In the genomic region with DNA sequence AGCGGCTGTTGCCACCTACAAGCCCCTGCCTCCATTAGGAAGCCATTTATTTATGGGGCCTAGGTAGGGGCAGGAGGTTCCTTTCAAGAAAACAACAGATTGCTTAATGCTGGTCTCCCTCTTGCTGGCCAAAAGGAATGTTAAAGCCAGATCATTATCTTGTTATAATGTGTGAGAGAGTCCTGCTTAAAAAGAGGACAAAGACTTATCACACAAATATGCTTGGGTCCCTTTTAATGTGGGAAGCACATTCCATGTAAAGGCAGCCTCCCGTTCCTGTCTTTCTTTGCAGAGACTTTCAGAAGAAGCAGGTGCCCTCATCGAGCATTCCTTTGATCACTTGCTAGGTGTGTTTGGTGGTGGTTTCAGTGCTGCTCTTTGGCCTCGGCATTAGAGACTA, we compare ENCODE assay signal across 1 cellular context.
TF ChIP-seq lines count a peak whose summit lies in the region.

No MANE protein-coding gene starts in this region.

TF ChIP-seq in GM23338, 12 proteins besides CTCF, POLR2A, EP300 and RAD21 (continued from another document):
- TF ChIP-seq, protein P1, sequence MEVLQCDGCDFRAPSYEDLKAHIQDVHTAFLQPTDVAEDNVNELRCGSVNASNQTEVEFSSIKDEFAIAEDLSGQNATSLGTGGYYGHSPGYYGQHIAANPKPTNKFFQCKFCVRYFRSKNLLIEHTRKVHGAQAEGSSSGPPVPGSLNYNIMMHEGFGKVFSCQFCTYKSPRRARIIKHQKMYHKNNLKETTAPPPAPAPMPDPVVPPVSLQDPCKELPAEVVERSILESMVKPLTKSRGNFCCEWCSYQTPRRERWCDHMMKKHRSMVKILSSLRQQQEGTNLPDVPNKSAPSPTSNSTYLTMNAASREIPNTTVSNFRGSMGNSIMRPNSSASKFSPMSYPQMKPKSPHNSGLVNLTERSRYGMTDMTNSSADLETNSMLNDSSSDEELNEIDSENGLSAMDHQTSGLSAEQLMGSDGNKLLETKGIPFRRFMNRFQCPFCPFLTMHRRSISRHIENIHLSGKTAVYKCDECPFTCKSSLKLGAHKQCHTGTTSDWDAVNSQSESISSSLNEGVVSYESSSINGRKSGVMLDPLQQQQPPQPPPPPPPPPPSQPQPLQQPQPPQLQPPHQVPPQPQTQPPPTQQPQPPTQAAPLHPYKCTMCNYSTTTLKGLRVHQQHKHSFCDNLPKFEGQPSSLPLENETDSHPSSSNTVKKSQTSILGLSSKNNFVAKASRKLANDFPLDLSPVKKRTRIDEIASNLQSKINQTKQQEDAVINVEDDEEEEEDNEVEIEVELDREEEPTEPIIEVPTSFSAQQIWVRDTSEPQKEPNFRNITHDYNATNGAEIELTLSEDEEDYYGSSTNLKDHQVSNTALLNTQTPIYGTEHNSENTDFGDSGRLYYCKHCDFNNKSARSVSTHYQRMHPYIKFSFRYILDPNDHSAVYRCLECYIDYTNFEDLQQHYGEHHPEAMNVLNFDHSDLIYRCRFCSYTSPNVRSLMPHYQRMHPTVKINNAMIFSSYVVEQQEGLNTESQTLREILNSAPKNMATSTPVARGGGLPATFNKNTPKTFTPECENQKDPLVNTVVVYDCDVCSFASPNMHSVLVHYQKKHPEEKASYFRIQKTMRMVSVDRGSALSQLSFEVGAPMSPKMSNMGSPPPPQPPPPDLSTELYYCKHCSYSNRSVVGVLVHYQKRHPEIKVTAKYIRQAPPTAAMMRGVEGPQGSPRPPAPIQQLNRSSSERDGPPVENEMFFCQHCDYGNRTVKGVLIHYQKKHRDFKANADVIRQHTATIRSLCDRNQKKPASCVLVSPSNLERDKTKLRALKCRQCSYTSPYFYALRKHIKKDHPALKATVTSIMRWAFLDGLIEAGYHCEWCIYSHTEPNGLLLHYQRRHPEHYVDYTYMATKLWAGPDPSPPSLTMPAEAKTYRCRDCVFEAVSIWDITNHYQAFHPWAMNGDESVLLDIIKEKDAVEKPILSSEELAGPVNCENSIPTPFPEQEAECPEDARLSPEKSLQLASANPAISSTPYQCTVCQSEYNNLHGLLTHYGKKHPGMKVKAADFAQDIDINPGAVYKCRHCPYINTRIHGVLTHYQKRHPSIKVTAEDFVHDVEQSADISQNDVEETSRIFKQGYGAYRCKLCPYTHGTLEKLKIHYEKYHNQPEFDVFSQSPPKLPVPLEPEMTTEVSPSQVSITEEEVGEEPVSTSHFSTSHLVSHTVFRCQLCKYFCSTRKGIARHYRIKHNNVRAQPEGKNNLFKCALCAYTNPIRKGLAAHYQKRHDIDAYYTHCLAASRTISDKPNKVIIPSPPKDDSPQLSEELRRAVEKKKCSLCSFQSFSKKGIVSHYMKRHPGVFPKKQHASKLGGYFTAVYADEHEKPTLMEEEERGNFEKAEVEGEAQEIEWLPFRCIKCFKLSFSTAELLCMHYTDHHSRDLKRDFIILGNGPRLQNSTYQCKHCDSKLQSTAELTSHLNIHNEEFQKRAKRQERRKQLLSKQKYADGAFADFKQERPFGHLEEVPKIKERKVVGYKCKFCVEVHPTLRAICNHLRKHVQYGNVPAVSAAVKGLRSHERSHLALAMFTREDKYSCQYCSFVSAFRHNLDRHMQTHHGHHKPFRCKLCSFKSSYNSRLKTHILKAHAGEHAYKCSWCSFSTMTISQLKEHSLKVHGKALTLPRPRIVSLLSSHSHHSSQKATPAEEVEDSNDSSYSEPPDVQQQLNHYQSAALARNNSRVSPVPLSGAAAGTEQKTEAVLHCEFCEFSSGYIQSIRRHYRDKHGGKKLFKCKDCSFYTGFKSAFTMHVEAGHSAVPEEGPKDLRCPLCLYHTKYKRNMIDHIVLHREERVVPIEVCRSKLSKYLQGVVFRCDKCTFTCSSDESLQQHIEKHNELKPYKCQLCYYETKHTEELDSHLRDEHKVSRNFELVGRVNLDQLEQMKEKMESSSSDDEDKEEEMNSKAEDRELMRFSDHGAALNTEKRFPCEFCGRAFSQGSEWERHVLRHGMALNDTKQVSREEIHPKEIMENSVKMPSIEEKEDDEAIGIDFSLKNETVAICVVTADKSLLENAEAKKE (CRISPR knock-in tag; IDR thresholded peaks at IDR 0.05), result no peak
- TF ChIP-seq ETS1 (IDR thresholded peaks at IDR 0.05), result no peak
